In the genomic region with DNA sequence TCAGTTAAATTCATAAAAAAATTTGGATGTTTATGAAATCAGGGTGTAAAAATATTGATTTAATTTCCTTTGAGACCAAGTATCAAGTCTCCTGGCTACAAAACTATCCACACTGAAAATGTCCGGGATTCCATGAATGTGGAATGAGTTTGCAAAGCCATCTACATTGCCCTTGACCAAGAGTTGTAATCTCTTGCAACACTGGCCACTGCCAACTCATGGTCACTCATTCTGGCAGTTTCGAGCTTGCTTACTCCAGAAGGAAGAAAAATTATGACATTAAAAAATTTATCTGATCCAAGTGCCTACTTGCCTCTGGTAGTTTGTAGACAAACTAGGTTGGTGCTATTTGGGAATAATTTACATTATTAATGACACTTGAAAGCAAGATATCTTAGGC, we compare ENCODE assay signal across 25 cellular contexts.
"Had no signal": no experiment of that assay in that cellular context is flagged by ENCODE, and none has a peak within 500 bp of the region (broad histone marks: within the 10 kb centered on the region; RNA-seq: fewer than 3 reads in every experiment).

No MANE protein-coding gene starts in this region.

- H3K36me3 ChIP-seq: gastroesophageal sphincter, left ventricle myocardium inferior, prostate gland, stomach, suprapubic skin, thyroid gland, uterus had no signal

- H3K27me3 ChIP-seq: gastroesophageal sphincter, stomach, suprapubic skin, thyroid gland, uterus had no signal

- FAIRE-seq: endothelial cell of umbilical vein, kidney had no signal

- H3K4me1 ChIP-seq: left ventricle myocardium inferior, parathyroid adenoma, prostate gland, suprapubic skin, thyroid gland, uterus had no signal

- ATAC-seq: gastroesophageal sphincter, sciatic nerve had no signal

- DNase-seq: effector CD4-positive, alpha-beta T cell; endodermal cell; foreskin fibroblast; glutamatergic neuron; immature natural killer cell; kidney; left cardiac atrium; left ventricle myocardium inferior; mesendoderm; naive B cell; occipital lobe; retina; stimulated activated naive CD4-positive, alpha-beta T cell; stomach; thyroid gland; uterus had no signal

- H3K9ac ChIP-seq: parathyroid adenoma had no signal

- H3K79me2 ChIP-seq: parathyroid adenoma had no signal

- H3K27ac ChIP-seq: coronary artery, gastroesophageal sphincter, left ventricle myocardium inferior, parathyroid adenoma, prostate gland, skin epidermis, stomach, suprapubic skin, thyroid gland, uterus had no signal

- H2AFZ ChIP-seq: parathyroid adenoma had no signal

- H3K9me3 ChIP-seq: gastroesophageal sphincter, left ventricle myocardium inferior, prostate gland, stomach, suprapubic skin, thyroid gland, uterus had no signal

- H3K4me3 ChIP-seq: coronary artery, gastroesophageal sphincter, left ventricle myocardium inferior, lung, prostate gland, skin epidermis, stomach, suprapubic skin, thyroid gland, uterus had no signal
